8 cellular contexts compared by ENCODE assay signal in genomic region chr18:11733031-11733430, GRCh38. TPM values are rescaled to one million over a fixed set of nuclear protein-coding genes. Genes with fewer than 3 reads are reported as not detected.
A peak's percentile ranks its signal among the peaks of the same experiment; 100 is the strongest.
DNase-seq lines count a peak whose midpoint lies in the region; ATAC-seq and TF ChIP-seq lines count a peak whose summit lies in the region.

No MANE protein-coding gene starts in this region.

- no peaks in the 10 kb centered on the region for H3K36me3 ChIP-seq in Caco-2 (ENCODE audit: control insufficient read depth, insufficient read depth, low read length)

- no peaks in the 10 kb centered on the region for H3K9me3 ChIP-seq in Caco-2

- no peaks in the 10 kb centered on the region for H3K9me3 Mint-ChIP-seq in Caco-2 (ENCODE audit: unreplicated experiment)
- no peaks in the 10 kb centered on the region for H3K9me3 Mint-ChIP-seq in activated CD4-positive, alpha-beta memory T cell treated with anti-CD3 and anti-CD28 coated beads, Interleukin-2, amount 10 ng/mL, durations not matched to agents 7 days and 5 days

- intact Hi-C loops in Caco-2 (cut with micrococcal nuclease; ENCODE audit: unreplicated experiment), result loop anchor here (1.0 kb wide), 3 partner anchors 117 to 262 kb away; no protein-coding TSS in a partner anchor

- peak; percentile 81 to 88 for DNase-seq in Caco-2
- DNase-seq in HCEC 1CT, result peak; percentile 46
- DNase-seq in NCI-H510A (lab: John Stamatoyannopoulos, UW), result peak; percentile 13
- DNase-seq in activated CD4-positive, alpha-beta memory T cell treated with anti-CD3 and anti-CD28 coated beads, Interleukin-2, amount 10 ng/mL, durations not matched to agents 7 days and 5 days, result peak; percentile 73
- peak; percentile 26 for DNase-seq in effector CD8-positive, alpha-beta T cell (lab: John Stamatoyannopoulos, UW)
- peak; percentile 78 for DNase-seq in midbrain (lab: John Stamatoyannopoulos, UW)
- DNase-seq in stimulated activated CD8-positive, alpha-beta memory T cell treated with anti-CD3 and anti-CD28 coated beads, Interleukin-15, amount 100 ng/mL, for 4 hours (ENCODE audit: low read depth in 2 of 2), result peak; percentile 9 to 19

- H3K27ac Mint-ChIP-seq in Caco-2 (ENCODE audit: unreplicated experiment), result no peak overlapping the region
- no peak overlapping the region for H3K27ac Mint-ChIP-seq in activated CD4-positive, alpha-beta memory T cell treated with anti-CD3 and anti-CD28 coated beads, Interleukin-2, amount 10 ng/mL, durations not matched to agents 7 days and 5 days

- ATAC-seq in HG02870 (IDR thresholded peaks at IDR 0.05; ENCODE audit: unreplicated experiment), result no peak

- H3K4me3 ChIP-seq in Caco-2 (ENCODE audit: low read depth, low read length), result no peak overlapping the region

- TF ChIP-seq CTCF in Caco-2 (IDR thresholded peaks at IDR 0.05; ENCODE audit: insufficient read depth in 1 of 2, low read depth in 1 of 2, low read length in 1 of 2, severe bottlenecking in 1 of 2, unreplicated experiment in 1 of 2), result peak; percentile 92 to 96

- H3K27me3 Mint-ChIP-seq in Caco-2 (ENCODE audit: insufficient read depth, unreplicated experiment), result no peaks in the 10 kb centered on the region
- peaks cover 25% of the 10 kb centered on the region for H3K27me3 Mint-ChIP-seq in activated CD4-positive, alpha-beta memory T cell treated with anti-CD3 and anti-CD28 coated beads, Interleukin-2, amount 10 ng/mL, durations not matched to agents 7 days and 5 days

- no peak overlapping the region for H3K4me3 Mint-ChIP-seq in Caco-2 (ENCODE audit: unreplicated experiment)
- H3K4me3 Mint-ChIP-seq in activated CD4-positive, alpha-beta memory T cell treated with anti-CD3 and anti-CD28 coated beads, Interleukin-2, amount 10 ng/mL, durations not matched to agents 7 days and 5 days, result peak overlapping the region; percentile 11

- BruUV-seq in Caco-2 (replicated peaks; lab: Mats Ljungman, UMichigan), result no TSS peak

- H3K36me3 Mint-ChIP-seq in Caco-2 (ENCODE audit: insufficient read depth, unreplicated experiment), result peaks cover 1% of the 10 kb centered on the region
- no peaks in the 10 kb centered on the region for H3K36me3 Mint-ChIP-seq in activated CD4-positive, alpha-beta memory T cell treated with anti-CD3 and anti-CD28 coated beads, Interleukin-2, amount 10 ng/mL, durations not matched to agents 7 days and 5 days (ENCODE audit: low read depth)

- CTCF ChIA-PET in Caco-2 (lab: Charles Lee), result interaction anchor here (0.6 to 1.9 kb wide), 11 partner anchors 10 to 335 kb away, joined by 3 to 14 read pairs (median 8); partner anchors contain the start of gene IMPA2
- CTCF ChIA-PET in activated CD4-positive, alpha-beta memory T cell treated with anti-CD3 and anti-CD28 coated beads, Interleukin-2, amount 10 ng/mL, durations not matched to agents 7 days and 5 days (lab: Charles Lee), result interaction anchor here (0.6 to 2.5 kb wide), 24 partner anchors 10 to 504 kb away, joined by 3 to 15 read pairs (median 4); partner anchors contain the start of gene IMPA2

- POLR2A ChIA-PET in Caco-2 (lab: Charles Lee), result no interaction called here
- POLR2A ChIA-PET in activated CD4-positive, alpha-beta memory T cell treated with anti-CD3 and anti-CD28 coated beads, Interleukin-2, amount 10 ng/mL, durations not matched to agents 7 days and 5 days (lab: Charles Lee), result no interaction called here

- no peaks in the 10 kb centered on the region for H3K4me1 Mint-ChIP-seq in Caco-2 (ENCODE audit: low read depth, unreplicated experiment)
- no peaks in the 10 kb centered on the region for H3K4me1 Mint-ChIP-seq in activated CD4-positive, alpha-beta memory T cell treated with anti-CD3 and anti-CD28 coated beads, Interleukin-2, amount 10 ng/mL, durations not matched to agents 7 days and 5 days

- peaks cover 4% of the 10 kb centered on the region; the same call in 1 of the 2 replicates for H3K4me1 ChIP-seq in Caco-2

- no peaks in the 10 kb centered on the region for H3K27me3 ChIP-seq in Caco-2 (replicated peaks; ENCODE audit: control insufficient read depth, insufficient read depth, low read length)

RNA-seq across cellular contexts. Expression of gene GNAL, which starts 44.0 kb away (rescaled TPM):
- 24.5 and 28.4 TPM in 2 replicates for total RNA-seq in Caco-2 (2022)
- under 1 TPM; 0.25 to 0.33 TPM for total RNA-seq in activated CD4-positive, alpha-beta memory T cell treated with anti-CD3 and anti-CD28 coated beads, Interleukin-2, amount 10 ng/mL, durations not matched to agents 7 days and 5 days

Comparison
In these comparisons a context has a peak if more than half of its experiments do, and no peak if none do; other contexts are left out.
1. DNase-seq: peak in every context shown above with its lines; median percentile 84 in Caco-2; 78 in midbrain; 73 in activated CD4-positive, alpha-beta memory T cell treated with anti-CD3 and anti-CD28 coated beads, Interleukin-2, amount 10 ng/mL, durations not matched to agents 7 days and 5 days; 46 in HCEC 1CT; 26 in effector CD8-positive, alpha-beta T cell; 14 in stimulated activated CD8-positive, alpha-beta memory T cell treated with anti-CD3 and anti-CD28 coated beads, Interleukin-15, amount 100 ng/mL, for 4 hours; 13 in NCI-H510A.
2. RNA of gene GNAL, which starts 44.0 kb away (total RNA-seq): 24.5 to 28.4 TPM in Caco-2; 0.25 to 0.33 TPM in activated CD4-positive, alpha-beta memory T cell treated with anti-CD3 and anti-CD28 coated beads, Interleukin-2, amount 10 ng/mL, durations not matched to agents 7 days and 5 days; every median in the first group is over 10 times any median in the second.